8 cellular contexts compared by ENCODE assay signal in the genomic region with DNA sequence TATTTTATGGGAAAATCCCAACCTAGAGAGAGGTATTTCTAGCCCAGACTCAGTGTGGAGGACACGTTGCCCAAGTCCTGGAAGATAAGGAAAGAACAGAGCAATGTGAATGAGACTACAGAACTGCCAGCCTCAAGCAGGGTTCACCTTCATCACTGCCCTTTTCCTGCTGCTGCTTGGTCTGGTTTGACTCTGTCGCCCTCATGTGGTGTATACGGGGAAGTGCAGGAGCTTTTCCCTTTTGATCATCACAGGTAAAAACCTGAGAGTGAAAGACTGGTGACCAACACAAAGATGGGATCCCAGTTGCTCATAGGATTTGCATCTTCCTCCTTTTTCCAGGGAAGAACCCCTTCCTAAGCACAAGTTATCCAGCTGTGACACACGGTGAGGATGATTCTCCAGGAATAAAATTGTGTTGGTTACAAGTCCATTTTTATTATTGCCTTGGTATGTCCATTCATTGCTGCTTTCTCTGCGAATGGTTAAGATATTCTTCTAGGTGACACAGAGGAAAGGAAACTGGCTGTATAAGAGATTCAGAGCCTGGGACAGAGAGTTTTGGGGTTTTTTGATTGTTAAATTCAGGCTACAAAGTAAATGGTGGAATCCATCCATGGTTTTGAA.
DNase-seq lines count a peak whose midpoint lies in the region; ATAC-seq and TF ChIP-seq lines count a peak whose summit lies in the region.

No MANE protein-coding gene starts in this region.

- 0 to 25% methylated on average over 4 to 5 of the region's 5 CpGs for WGBS in gastroesophageal sphincter (ENCODE audit: low coverage in 1 of 2), 2 donors

- H3K27me3 Mint-ChIP-seq in activated T-helper 2 cell treated with anti-CD3 and anti-CD28 coated beads, Interferon-gamma antibody, Interleukin-2, Interleukin-4, amounts not matched to agents 10 μg/mL and 5 μg/mL and 100 μg/mL, durations not matched to agents 14 hours and 24 hours and 36 hours (ENCODE audit: low read depth) = peaks cover 8% of the 10 kb centered on the region
- no peaks in the 10 kb centered on the region for H3K27me3 Mint-ChIP-seq in osteocyte (ENCODE audit: unreplicated experiment)

- H3K4me3 ChIP-seq in Peyer's patch (no peak overlapping the region), gastroesophageal sphincter (no peak overlapping the region)

- peak; percentile 36 for ATAC-seq in gastroesophageal sphincter
- ATAC-seq in GM19455 (IDR thresholded peaks at IDR 0.05; ENCODE audit: unreplicated experiment) = no peak
- ATAC-seq in GM18502 (IDR thresholded peaks at IDR 0.05; ENCODE audit: poor library complexity, unreplicated experiment) = no peak

- H3K27me3 ChIP-seq in Peyer's patch = no peaks in the 10 kb centered on the region
- peaks cover 47% of the 10 kb centered on the region for H3K27me3 ChIP-seq in gastroesophageal sphincter

- H3K27ac Mint-ChIP-seq in activated T-helper 2 cell treated with anti-CD3 and anti-CD28 coated beads, Interferon-gamma antibody, Interleukin-2, Interleukin-4, amounts not matched to agents 10 μg/mL and 5 μg/mL and 100 μg/mL, durations not matched to agents 14 hours and 24 hours and 36 hours = no peak overlapping the region
- H3K27ac Mint-ChIP-seq in osteocyte (ENCODE audit: unreplicated experiment) = no peak overlapping the region

- TF ChIP-seq EP300 in gastroesophageal sphincter (IDR thresholded peaks at IDR 0.05) = no peak

- DNase-seq in DMS79 (lab: John Stamatoyannopoulos, UW) (peak; percentile 6), LHCN-M2 (ENCODE audit: low read depth) (peak; percentile 27), Peyer's patch (peak in 2 of 3 donors; percentile 50 to 76), osteocyte (ENCODE audit: extremely low spot score, unreplicated experiment) (no peak)
- peak; percentile 48 for DNase-seq in activated T-helper 2 cell treated with anti-CD3 and anti-CD28 coated beads, Interferon-gamma antibody, Interleukin-2, Interleukin-4, amounts not matched to agents 10 μg/mL and 5 μg/mL and 100 μg/mL, durations not matched to agents 14 hours and 24 hours and 36 hours (ENCODE audit: low spot score)

- H3K9me3 ChIP-seq in Peyer's patch (no peaks in the 10 kb centered on the region), gastroesophageal sphincter (peaks cover 0 to 7% (median 0%) of the 10 kb centered on the region in 3 donors)

- peaks cover 41% of the 10 kb centered on the region for H3K4me1 Mint-ChIP-seq in activated T-helper 2 cell treated with anti-CD3 and anti-CD28 coated beads, Interferon-gamma antibody, Interleukin-2, Interleukin-4, amounts not matched to agents 10 μg/mL and 5 μg/mL and 100 μg/mL, durations not matched to agents 14 hours and 24 hours and 36 hours (ENCODE audit: low read depth)
- H3K4me1 Mint-ChIP-seq in osteocyte (ENCODE audit: unreplicated experiment) = no peaks in the 10 kb centered on the region

- TF ChIP-seq POLR2A in Peyer's patch (IDR thresholded peaks at IDR 0.05) (no peak), gastroesophageal sphincter (IDR thresholded peaks at IDR 0.05) (no peak)

- no peak overlapping the region for H3K4me3 Mint-ChIP-seq in activated T-helper 2 cell treated with anti-CD3 and anti-CD28 coated beads, Interferon-gamma antibody, Interleukin-2, Interleukin-4, amounts not matched to agents 10 μg/mL and 5 μg/mL and 100 μg/mL, durations not matched to agents 14 hours and 24 hours and 36 hours (ENCODE audit: low read depth)
- no peak overlapping the region for H3K4me3 Mint-ChIP-seq in osteocyte (ENCODE audit: unreplicated experiment)

- TF ChIP-seq CTCF in Peyer's patch (IDR thresholded peaks at IDR 0.05) (peak; percentile 81 to 95 (median 88)), gastroesophageal sphincter (IDR thresholded peaks at IDR 0.05) (peak; percentile 67 to 89 (median 72)), osteocyte (IDR thresholded peaks at IDR 0.05) (peak; percentile 85)

- H3K4me1 ChIP-seq in Peyer's patch = peaks cover 0 to 7% (median 0%) of the 10 kb centered on the region in 4 donors
- peaks cover 0 to 7% (median 0%) of the 10 kb centered on the region in 3 donors for H3K4me1 ChIP-seq in gastroesophageal sphincter

- peaks cover 3% of the 10 kb centered on the region for H3K9me3 Mint-ChIP-seq in activated T-helper 2 cell treated with anti-CD3 and anti-CD28 coated beads, Interferon-gamma antibody, Interleukin-2, Interleukin-4, amounts not matched to agents 10 μg/mL and 5 μg/mL and 100 μg/mL, durations not matched to agents 14 hours and 24 hours and 36 hours
- H3K9me3 Mint-ChIP-seq in osteocyte (ENCODE audit: unreplicated experiment) = no peaks in the 10 kb centered on the region

- peaks cover 1% of the 10 kb centered on the region for H3K36me3 Mint-ChIP-seq in activated T-helper 2 cell treated with anti-CD3 and anti-CD28 coated beads, Interferon-gamma antibody, Interleukin-2, Interleukin-4, amounts not matched to agents 10 μg/mL and 5 μg/mL and 100 μg/mL, durations not matched to agents 14 hours and 24 hours and 36 hours (ENCODE audit: low read depth)
- H3K36me3 Mint-ChIP-seq in osteocyte (ENCODE audit: unreplicated experiment) = no peaks in the 10 kb centered on the region

- intact Hi-C loops in activated T-helper 2 cell treated with anti-CD3 and anti-CD28 coated beads, Interferon-gamma antibody, Interleukin-2, Interleukin-4, amounts not matched to agents 10 μg/mL and 5 μg/mL and 100 μg/mL, durations not matched to agents 14 hours and 24 hours and 36 hours (cut with micrococcal nuclease) = loop anchor here (1.0 to 5.0 kb wide), 3 partner anchors 151 to 209 kb away; no protein-coding TSS in a partner anchor

- H3K27ac ChIP-seq in Peyer's patch (peak overlapping the region in 1 of 4 donors; percentile 3), gastroesophageal sphincter (no peak overlapping the region)

- H3K36me3 ChIP-seq in Peyer's patch (no peaks in the 10 kb centered on the region), gastroesophageal sphincter (no peaks in the 10 kb centered on the region)
